ENCODE assay signal across 1 cellular context in the genomic region with DNA sequence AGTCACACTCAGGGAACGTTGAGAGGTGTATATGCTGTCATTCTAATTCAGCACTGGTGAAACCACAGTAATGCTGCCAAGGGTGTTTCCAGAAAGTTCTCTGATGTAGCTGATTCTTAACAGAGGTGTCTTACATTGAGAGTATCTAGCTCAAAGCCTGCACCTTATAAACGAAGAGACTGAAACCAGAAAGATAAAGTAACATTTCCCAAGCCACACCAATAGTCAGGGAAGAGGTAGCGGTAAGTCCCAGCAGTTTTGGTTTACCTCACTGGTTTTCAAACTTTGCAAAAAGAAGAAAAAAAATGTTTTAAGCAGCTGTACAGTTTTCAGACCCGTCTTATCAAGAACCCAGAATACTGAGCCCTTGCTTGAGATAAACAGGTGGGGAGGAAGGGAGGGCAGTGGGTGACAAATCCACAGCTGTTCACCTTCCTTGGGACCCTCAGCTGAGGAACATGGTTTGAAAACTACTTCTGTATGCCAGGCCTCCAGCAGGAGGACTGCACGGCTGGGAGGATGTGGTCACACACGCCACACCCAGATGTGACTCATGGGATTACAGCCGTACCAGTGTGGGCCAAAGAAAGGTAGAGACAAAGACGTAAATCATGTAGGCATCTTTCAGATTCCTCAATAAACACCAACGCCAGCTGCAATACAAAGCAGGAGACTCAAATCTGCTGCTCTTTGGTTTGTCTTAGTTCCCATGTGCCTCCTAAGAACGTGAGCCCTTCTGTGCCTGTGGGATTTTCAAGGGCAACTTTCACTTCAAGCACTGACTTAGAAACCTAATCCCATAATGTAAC.
A peak's percentile ranks its signal among the peaks of the same experiment; 100 is the strongest.
TF ChIP-seq lines count a peak whose summit lies in the region.

No MANE protein-coding gene starts in this region.

TF ChIP-seq in GM12878, 131 proteins besides CTCF, POLR2A, EP300 and RAD21 (continued from another document and continues in another):
- TF ChIP-seq RCOR1 (conservative IDR thresholded peaks at IDR 0.05; ENCODE audit: low read depth, low read length) (0 out of 2 replicates have a peak, but pooled peaks have one; percentile 43), MEF2B (IDR thresholded peaks at IDR 0.05; ENCODE audit: partially characterized antibody, poor library complexity, severe bottlenecking) (peak; percentile 85), SPI1 (IDR thresholded peaks at IDR 0.05; ENCODE audit: borderline replicate concordance, insufficient read depth, low read depth, low read length) (peak; percentile 50; the same call in 1 of the 2 replicates), SMC3 (IDR thresholded peaks at IDR 0.05; ENCODE audit: borderline replicate concordance, low read length) (peak; percentile 20; the same call in 1 of the 2 replicates), TCF12 (IDR thresholded peaks at IDR 0.05; ENCODE audit: low read depth, low read length) (peak; percentile 85; the same call in 1 of the 2 replicates), PKNOX1 (IDR thresholded peaks at IDR 0.05) (peak; percentile 84), HSF1 (IDR thresholded peaks at IDR 0.05; ENCODE audit: low read depth, low read length) (peak; percentile 92), ZNF207 (IDR thresholded peaks at IDR 0.05; ENCODE audit: borderline replicate concordance) (0 out of 2 replicates have a peak, but pooled peaks have one; percentile 32), EGR1 (IDR thresholded peaks at IDR 0.05; ENCODE audit: borderline replicate concordance in 1 of 2, low read depth in 2 of 2, low read length in 2 of 2) (no peak), BMI1 (IDR thresholded peaks at IDR 0.05; ENCODE audit: borderline replicate concordance) (no peak), RFX5 (IDR thresholded peaks at IDR 0.05; ENCODE audit: low read depth, low read length) (no peak), BCL11A (IDR thresholded peaks at IDR 0.05; ENCODE audit: low read depth, low read length) (0 out of 2 replicates have a peak, but pooled peaks have one; percentile 50), PML (IDR thresholded peaks at IDR 0.05; ENCODE audit: low read length) (peak; percentile 37; the same call in 1 of the 2 replicates), IKZF2 (IDR thresholded peaks at IDR 0.05) (peak; percentile 80 to 86), TBL1XR1 (IDR thresholded peaks at IDR 0.05; ENCODE audit: low read depth, low read length) (0 out of 2 replicates have a peak, but pooled peaks have one; percentile 53), TCF7 (IDR thresholded peaks at IDR 0.05; ENCODE audit: borderline replicate concordance) (0 out of 2 replicates have a peak, but pooled peaks have one; percentile 20), E4F1 (IDR thresholded peaks at IDR 0.05; ENCODE audit: borderline replicate concordance, partially characterized antibody) (no peak), EED (IDR thresholded peaks at IDR 0.05; ENCODE audit: low read depth) (peak; percentile 85), ETV6 (conservative IDR thresholded peaks at IDR 0.05 in 1 of 2, IDR thresholded peaks at IDR 0.05 in 1 of 2; ENCODE audit: borderline replicate concordance in 1 of 2, low read depth in 1 of 2) (peak in 1 of 2 experiments; percentile 11; a peak in 2 of 4 replicates), YY1 (IDR thresholded peaks at IDR 0.05; ENCODE audit: low read depth, low read length) (0 out of 2 replicates have a peak, but pooled peaks have one; percentile 1), RAD51 (IDR thresholded peaks at IDR 0.05) (no peak), SMAD1 (IDR thresholded peaks at IDR 0.05; ENCODE audit: low read depth, partially characterized antibody) (no peak), MLLT1 (IDR thresholded peaks at IDR 0.05) (peak; percentile 61; the same call in 1 of the 2 replicates), CBFB (IDR thresholded peaks at IDR 0.05; ENCODE audit: low read depth) (peak; percentile 81), FOXM1 (IDR thresholded peaks at IDR 0.05; ENCODE audit: low read depth, low read length) (peak; percentile 73), CBX5 (IDR thresholded peaks at IDR 0.05; ENCODE audit: low read depth) (peak; percentile 15; the same call in 1 of the 2 replicates), HDGF (IDR thresholded peaks at IDR 0.05) (0 out of 2 replicates have a peak, but pooled peaks have one; percentile 18), PAX5 (IDR thresholded peaks at IDR 0.05; ENCODE audit: borderline replicate concordance, low read depth, low read length) (peak; percentile 74; the same call in 1 of the 2 replicates), POLR2AphosphoS5 (IDR thresholded peaks at IDR 0.05; ENCODE audit: low read length) (peak; percentile 66), GABPA (IDR thresholded peaks at IDR 0.05; ENCODE audit: low read depth) (0 out of 2 replicates have a peak, but pooled peaks have one; percentile 28), NKRF (conservative IDR thresholded peaks at IDR 0.05) (0 out of 2 replicates have a peak, but pooled peaks have one; percentile 56), IRF4 (IDR thresholded peaks at IDR 0.05; ENCODE audit: low read depth, low read length) (peak; percentile 28; the same call in 1 of the 2 replicates), RELA (IDR thresholded peaks at IDR 0.05; ENCODE audit: borderline replicate concordance, partially characterized antibody) (peak; percentile 40), NBN (IDR thresholded peaks at IDR 0.05) (peak; percentile 61)
- TF ChIP-seq, protein P1, sequence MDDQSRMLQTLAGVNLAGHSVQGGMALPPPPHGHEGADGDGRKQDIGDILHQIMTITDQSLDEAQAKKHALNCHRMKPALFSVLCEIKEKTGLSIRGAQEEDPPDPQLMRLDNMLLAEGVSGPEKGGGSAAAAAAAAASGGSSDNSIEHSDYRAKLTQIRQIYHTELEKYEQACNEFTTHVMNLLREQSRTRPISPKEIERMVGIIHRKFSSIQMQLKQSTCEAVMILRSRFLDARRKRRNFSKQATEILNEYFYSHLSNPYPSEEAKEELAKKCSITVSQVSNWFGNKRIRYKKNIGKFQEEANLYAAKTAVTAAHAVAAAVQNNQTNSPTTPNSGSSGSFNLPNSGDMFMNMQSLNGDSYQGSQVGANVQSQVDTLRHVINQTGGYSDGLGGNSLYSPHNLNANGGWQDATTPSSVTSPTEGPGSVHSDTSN (IDR thresholded peaks at IDR 0.05; ENCODE audit: insufficient replicate concordance, low read depth, low read length): peak; percentile 59
- TF ChIP-seq, protein P2, sequence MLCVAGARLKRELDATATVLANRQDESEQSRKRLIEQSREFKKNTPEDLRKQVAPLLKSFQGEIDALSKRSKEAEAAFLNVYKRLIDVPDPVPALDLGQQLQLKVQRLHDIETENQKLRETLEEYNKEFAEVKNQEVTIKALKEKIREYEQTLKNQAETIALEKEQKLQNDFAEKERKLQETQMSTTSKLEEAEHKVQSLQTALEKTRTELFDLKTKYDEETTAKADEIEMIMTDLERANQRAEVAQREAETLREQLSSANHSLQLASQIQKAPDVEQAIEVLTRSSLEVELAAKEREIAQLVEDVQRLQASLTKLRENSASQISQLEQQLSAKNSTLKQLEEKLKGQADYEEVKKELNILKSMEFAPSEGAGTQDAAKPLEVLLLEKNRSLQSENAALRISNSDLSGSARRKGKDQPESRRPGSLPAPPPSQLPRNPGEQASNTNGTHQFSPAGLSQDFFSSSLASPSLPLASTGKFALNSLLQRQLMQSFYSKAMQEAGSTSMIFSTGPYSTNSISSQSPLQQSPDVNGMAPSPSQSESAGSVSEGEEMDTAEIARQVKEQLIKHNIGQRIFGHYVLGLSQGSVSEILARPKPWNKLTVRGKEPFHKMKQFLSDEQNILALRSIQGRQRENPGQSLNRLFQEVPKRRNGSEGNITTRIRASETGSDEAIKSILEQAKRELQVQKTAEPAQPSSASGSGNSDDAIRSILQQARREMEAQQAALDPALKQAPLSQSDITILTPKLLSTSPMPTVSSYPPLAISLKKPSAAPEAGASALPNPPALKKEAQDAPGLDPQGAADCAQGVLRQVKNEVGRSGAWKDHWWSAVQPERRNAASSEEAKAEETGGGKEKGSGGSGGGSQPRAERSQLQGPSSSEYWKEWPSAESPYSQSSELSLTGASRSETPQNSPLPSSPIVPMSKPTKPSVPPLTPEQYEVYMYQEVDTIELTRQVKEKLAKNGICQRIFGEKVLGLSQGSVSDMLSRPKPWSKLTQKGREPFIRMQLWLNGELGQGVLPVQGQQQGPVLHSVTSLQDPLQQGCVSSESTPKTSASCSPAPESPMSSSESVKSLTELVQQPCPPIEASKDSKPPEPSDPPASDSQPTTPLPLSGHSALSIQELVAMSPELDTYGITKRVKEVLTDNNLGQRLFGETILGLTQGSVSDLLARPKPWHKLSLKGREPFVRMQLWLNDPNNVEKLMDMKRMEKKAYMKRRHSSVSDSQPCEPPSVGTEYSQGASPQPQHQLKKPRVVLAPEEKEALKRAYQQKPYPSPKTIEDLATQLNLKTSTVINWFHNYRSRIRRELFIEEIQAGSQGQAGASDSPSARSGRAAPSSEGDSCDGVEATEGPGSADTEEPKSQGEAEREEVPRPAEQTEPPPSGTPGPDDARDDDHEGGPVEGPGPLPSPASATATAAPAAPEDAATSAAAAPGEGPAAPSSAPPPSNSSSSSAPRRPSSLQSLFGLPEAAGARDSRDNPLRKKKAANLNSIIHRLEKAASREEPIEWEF (IDR thresholded peaks at IDR 0.05; ENCODE audit: insufficient replicate concordance, low read depth, low read length): no peak
